21 cellular contexts compared by ENCODE assay signal in genomic region chr12:108571604-108572165, GRCh38. TPM values are rescaled to one million over a fixed set of nuclear protein-coding genes. Genes with fewer than 3 reads are reported as not detected.
DNase-seq lines count a peak whose midpoint lies in the region; ATAC-seq and TF ChIP-seq lines count a peak whose summit lies in the region.
"Had no signal": no experiment of that assay in that cellular context is flagged by ENCODE, and none has a peak within 500 bp of the region (broad histone marks: within the 10 kb centered on the region; RNA-seq: fewer than 3 reads in every experiment).

No MANE protein-coding gene starts in this region.

- no peaks in the 10 kb centered on the region for H3K36me3 ChIP-seq in KMS-11 (ENCODE audit: insufficient read depth)
- no peaks in the 10 kb centered on the region for H3K36me3 ChIP-seq in hepatocyte (replicated peaks; ENCODE audit: insufficient read depth, low read depth)

- WGBS in hepatocyte (ENCODE audit: low lambda C conversion rate, missing lambda C conversion rate), result 75% methylated on average over 8 of the region's 8 CpGs

- POLR2A ChIA-PET in activated CD4-positive, alpha-beta T cell treated with anti-CD3 and anti-CD28 coated beads for 36 hours (lab: Charles Lee), result no interaction called here

- H3K9me3 Mint-ChIP-seq in activated CD4-positive, alpha-beta T cell treated with anti-CD3 and anti-CD28 coated beads for 36 hours (ENCODE audit: low read depth), result no peaks in the 10 kb centered on the region
- H3K9me3 Mint-ChIP-seq in stimulated activated naive B cell treated with anti-CD40 and anti-IgM and Interleukin-4, amounts not matched to agents 10 μg/mL and 1 μg/mL and 100 μg/mL, for 72 hours, result no peaks in the 10 kb centered on the region

- peak; percentile 1 for DNase-seq in activated CD4-positive, alpha-beta T cell treated with anti-CD3 and anti-CD28 coated beads for 36 hours
- no peak for DNase-seq in activated CD4-positive, alpha-beta T cell treated with anti-CD3 and anti-CD28 coated beads for 4 hours
- DNase-seq in hepatocyte (ENCODE audit: low spot score), result no peak
- no peak for DNase-seq in stimulated activated naive B cell treated with anti-CD40 and anti-IgM and Interleukin-4, amounts not matched to agents 10 μg/mL and 1 μg/mL and 100 μg/mL, for 72 hours
- DNase-seq in SHP77 treated with DMSO at 0.1 percent for 48 hours (lab: John Stamatoyannopoulos, UW), result no peak
- no peak for DNase-seq in GM03348 (ENCODE audit: low spot score)
- no peak for DNase-seq in foreskin keratinocyte
- DNase-seq: 8988T; activated CD8-positive, alpha-beta T cell treated with anti-CD3 and anti-CD28 coated beads, Interleukin-2, amount 10 ng/mL, durations not matched to agents 7 days and 5 days; effector CD8-positive, alpha-beta T cell; lower lobe of right lung; NCI-H2081 treated with DMSO at 0.1 percent for 48 hours; stimulated activated CD4-positive, alpha-beta T cell treated with anti-CD3 and anti-CD28 coated beads, Interleukin-1b, Interleukin-23, amount 100 ng/mL, for 48 hours; SW 1271 had no signal

- H3K27me3 Mint-ChIP-seq in activated CD4-positive, alpha-beta T cell treated with anti-CD3 and anti-CD28 coated beads for 36 hours, result peaks cover 3% of the 10 kb centered on the region
- H3K27me3 Mint-ChIP-seq in stimulated activated naive B cell treated with anti-CD40 and anti-IgM and Interleukin-4, amounts not matched to agents 10 μg/mL and 1 μg/mL and 100 μg/mL, for 72 hours, result no peaks in the 10 kb centered on the region

- H3K9me3 ChIP-seq in hepatocyte (ENCODE audit: low read depth), result no peaks in the 10 kb centered on the region
- H3K9me3 ChIP-seq: BLaER1, heart left ventricle, lower lobe of right lung had no signal

- no peak overlapping the region; the same call in 1 of the 2 replicates for H3K4me2 ChIP-seq in KMS-11
- no peak overlapping the region for H3K4me2 ChIP-seq in hepatocyte

- no peaks in the 10 kb centered on the region for H3K79me2 ChIP-seq in KMS-11 (ENCODE audit: insufficient read depth, low read depth)
- no peaks in the 10 kb centered on the region for H3K79me2 ChIP-seq in hepatocyte
- H3K79me2 ChIP-seq: parathyroid adenoma had no signal

- no peak overlapping the region for H3K27ac Mint-ChIP-seq in activated CD4-positive, alpha-beta T cell treated with anti-CD3 and anti-CD28 coated beads for 36 hours
- peak overlapping the region; percentile 66 for H3K27ac Mint-ChIP-seq in stimulated activated naive B cell treated with anti-CD40 and anti-IgM and Interleukin-4, amounts not matched to agents 10 μg/mL and 1 μg/mL and 100 μg/mL, for 72 hours
- H3K27ac Mint-ChIP-seq: activated CD8-positive, alpha-beta T cell treated with anti-CD3 and anti-CD28 coated beads, Interleukin-2, amount 10 ng/mL, durations not matched to agents 7 days and 5 days had no signal

- peak overlapping the region; percentile 94; the same call in 1 of the 2 replicates for H3K27ac ChIP-seq in KMS-11
- H3K27ac ChIP-seq in hepatocyte, result peak overlapping the region; percentile 31
- H3K27ac ChIP-seq in foreskin keratinocyte, result no peak overlapping the region
- H3K27ac ChIP-seq: BLaER1, cardiac muscle cell, heart left ventricle, lower lobe of right lung, parathyroid adenoma, VCaP had no signal

- H3K36me3 Mint-ChIP-seq in activated CD4-positive, alpha-beta T cell treated with anti-CD3 and anti-CD28 coated beads for 36 hours (ENCODE audit: low read depth), result peaks cover 28% of the 10 kb centered on the region
- H3K36me3 Mint-ChIP-seq in stimulated activated naive B cell treated with anti-CD40 and anti-IgM and Interleukin-4, amounts not matched to agents 10 μg/mL and 1 μg/mL and 100 μg/mL, for 72 hours, result peaks cover 17 to 28% of the 10 kb centered on the region in 2 donors

- H3K9me2 ChIP-seq in hepatocyte (replicated peaks; ENCODE audit: insufficient read depth), result no peaks in the 10 kb centered on the region

- H4K20me1 ChIP-seq in KMS-11 (ENCODE audit: insufficient read depth) (no peaks in the 10 kb centered on the region), hepatocyte (ENCODE audit: insufficient read depth, poor library complexity, severe bottlenecking) (no peaks in the 10 kb centered on the region)

- peaks cover 97% of the 10 kb centered on the region for H3K4me1 ChIP-seq in KMS-11 (ENCODE audit: low read depth, poor library complexity, severe bottlenecking)
- H3K4me1 ChIP-seq in hepatocyte (ENCODE audit: insufficient read depth), result peaks cover 4% of the 10 kb centered on the region
- H3K4me1 ChIP-seq in foreskin keratinocyte, result no peaks in the 10 kb centered on the region
- H3K4me1 ChIP-seq: parathyroid adenoma had no signal

- CTCF ChIA-PET in activated CD4-positive, alpha-beta T cell treated with anti-CD3 and anti-CD28 coated beads for 36 hours (lab: Charles Lee), result interaction anchor here (1.2 to 12.8 kb wide), 4 partner anchors 46 to 154 kb away, joined by 3 to 270 read pairs (median 14); no protein-coding TSS in a partner anchor

- ATAC-seq in activated CD4-positive, alpha-beta T cell treated with anti-CD3 and anti-CD28 coated beads for 36 hours, result no peak
- ATAC-seq in stimulated activated naive B cell treated with anti-CD40 and anti-IgM and Interleukin-4, amounts not matched to agents 10 μg/mL and 1 μg/mL and 100 μg/mL, for 72 hours (replicated peaks), result no peak
- ATAC-seq in foreskin keratinocyte, result no peak
- ATAC-seq: activated CD8-positive, alpha-beta T cell treated with anti-CD3 and anti-CD28 coated beads, Interleukin-2, amount 10 ng/mL, durations not matched to agents 7 days and 5 days; lower lobe of right lung had no signal

- H3K4me1 Mint-ChIP-seq in activated CD4-positive, alpha-beta T cell treated with anti-CD3 and anti-CD28 coated beads for 36 hours, result peaks cover 84% of the 10 kb centered on the region
- H3K4me1 Mint-ChIP-seq in stimulated activated naive B cell treated with anti-CD40 and anti-IgM and Interleukin-4, amounts not matched to agents 10 μg/mL and 1 μg/mL and 100 μg/mL, for 72 hours, result peaks cover 52 to 70% of the 10 kb centered on the region in 2 donors

- H2AFZ ChIP-seq in KMS-11 (ENCODE audit: low read depth), result no peak overlapping the region
- H2AFZ ChIP-seq in hepatocyte, result no peak overlapping the region
- H2AFZ ChIP-seq: parathyroid adenoma had no signal

- H3K27me3 ChIP-seq in KMS-11 (ENCODE audit: insufficient read depth, low read depth) (no peaks in the 10 kb centered on the region), hepatocyte (no peaks in the 10 kb centered on the region), foreskin keratinocyte (no peaks in the 10 kb centered on the region)
- H3K27me3 ChIP-seq: BLaER1, cardiac muscle cell, heart left ventricle had no signal

- intact Hi-C loops in activated CD4-positive, alpha-beta T cell treated with anti-CD3 and anti-CD28 coated beads for 36 hours (cut with DNase I, micrococcal nuclease), result loop anchor here in 1 of 2 experiments (2.0 kb wide), 1 partner anchor 117 kb away; no protein-coding TSS in a partner anchor

- H3K9ac ChIP-seq in KMS-11, result no peak overlapping the region
- H3K9ac ChIP-seq: BLaER1, parathyroid adenoma had no signal

- TF ChIP-seq CTCF in KMS-11 (conservative IDR thresholded peaks at IDR 0.05; ENCODE audit: low read depth, low read length), result no peak
- TF ChIP-seq CTCF in hepatocyte (IDR thresholded peaks at IDR 0.05; ENCODE audit: poor library complexity), result no peak
- TF ChIP-seq CTCF in foreskin keratinocyte (conservative IDR thresholded peaks at IDR 0.05), result no peak

- no peak overlapping the region for H3K4me3 ChIP-seq in KMS-11 (IDR thresholded peaks at IDR 0.05; ENCODE audit: insufficient read depth, low read depth, low read length)
- H3K4me3 ChIP-seq in hepatocyte, result no peak overlapping the region
- H3K4me3 ChIP-seq: BLaER1, cardiac muscle cell, heart left ventricle, lower lobe of right lung had no signal

- H3K4me3 Mint-ChIP-seq in activated CD4-positive, alpha-beta T cell treated with anti-CD3 and anti-CD28 coated beads for 36 hours, result no peak overlapping the region
- no peak overlapping the region for H3K4me3 Mint-ChIP-seq in stimulated activated naive B cell treated with anti-CD40 and anti-IgM and Interleukin-4, amounts not matched to agents 10 μg/mL and 1 μg/mL and 100 μg/mL, for 72 hours
- H3K4me3 Mint-ChIP-seq: activated CD8-positive, alpha-beta T cell treated with anti-CD3 and anti-CD28 coated beads, Interleukin-2, amount 10 ng/mL, durations not matched to agents 7 days and 5 days had no signal

RNA-seq across cellular contexts. Expression of gene ISCU, which starts 9.3 kb away (rescaled TPM):
- 10 to 100 TPM; 67.3 to 83.8 TPM for total RNA-seq in activated CD4-positive, alpha-beta T cell treated with anti-CD3 and anti-CD28 coated beads for 36 hours
- 107 and 116 TPM in 2 replicates for total RNA-seq in hepatocyte
- 149 and 169 TPM in 2 replicates for polyA plus RNA-seq in hepatocyte
- total RNA-seq in foreskin keratinocyte, result 90.7 and 93.3 TPM in 2 replicates
- 105 and 115 TPM in 2 replicates for polyA plus RNA-seq in foreskin keratinocyte

RNA-seq across cellular contexts. Expression of gene SART3, which starts 10.7 kb away (rescaled TPM):
- total RNA-seq in activated CD4-positive, alpha-beta T cell treated with anti-CD3 and anti-CD28 coated beads for 36 hours, result 10 to 100 TPM; 69.3 to 87.1 TPM
- total RNA-seq in hepatocyte, result 41.0 and 60.4 TPM in 2 replicates
- 20.0 and 25.0 TPM in 2 replicates for polyA plus RNA-seq in hepatocyte
- total RNA-seq in foreskin keratinocyte, result 50.0 and 54.9 TPM in 2 replicates
- 15.2 and 18.8 TPM in 2 replicates for polyA plus RNA-seq in foreskin keratinocyte

RNA-seq across cellular contexts. Expression of gene TMEM119, which starts 26.2 kb away (rescaled TPM):
- total RNA-seq in activated CD4-positive, alpha-beta T cell treated with anti-CD3 and anti-CD28 coated beads for 36 hours, result under 1 TPM; 0.21 to 0.28 TPM
- total RNA-seq in hepatocyte (69.7 and 70.1 TPM in 2 replicates), foreskin keratinocyte (not detected in 2 replicates)
- polyA plus RNA-seq in hepatocyte (54.4 and 59.6 TPM in 2 replicates), foreskin keratinocyte (0.04 TPM in 1 of 2 replicates, not detected in the other)
- total RNA-seq: activated CD8-positive, alpha-beta T cell treated with anti-CD3 and anti-CD28 coated beads, Interleukin-2, amount 10 ng/mL, durations not matched to agents 7 days and 5 days; NCI-H460 had no signal

RNA-seq across cellular contexts. Expression of gene FICD, which starts 56.6 kb away (rescaled TPM):
- 1 to 10 TPM; 3.5 to 4.5 TPM for total RNA-seq in activated CD4-positive, alpha-beta T cell treated with anti-CD3 and anti-CD28 coated beads for 36 hours
- total RNA-seq in hepatocyte (6.3 and 6.4 TPM in 2 replicates), foreskin keratinocyte (2.0 and 2.8 TPM in 2 replicates)
- polyA plus RNA-seq in hepatocyte (6.2 and 6.7 TPM in 2 replicates), foreskin keratinocyte (0.87 and 1.00 TPM in 2 replicates)

Comparison
In these comparisons a context has a peak if more than half of its experiments do, and no peak if none do; other contexts are left out.
1. RNA of gene TMEM119, which starts 26.2 kb away (total RNA-seq): 69.7 to 70.1 TPM in hepatocyte; 0.21 to 0.28 TPM in activated CD4-positive, alpha-beta T cell treated with anti-CD3 and anti-CD28 coated beads for 36 hours and not detected in foreskin keratinocyte; every median in the first group is over 10 times any median in the second.